9 cellular contexts compared by ENCODE assay signal in the genomic region with DNA sequence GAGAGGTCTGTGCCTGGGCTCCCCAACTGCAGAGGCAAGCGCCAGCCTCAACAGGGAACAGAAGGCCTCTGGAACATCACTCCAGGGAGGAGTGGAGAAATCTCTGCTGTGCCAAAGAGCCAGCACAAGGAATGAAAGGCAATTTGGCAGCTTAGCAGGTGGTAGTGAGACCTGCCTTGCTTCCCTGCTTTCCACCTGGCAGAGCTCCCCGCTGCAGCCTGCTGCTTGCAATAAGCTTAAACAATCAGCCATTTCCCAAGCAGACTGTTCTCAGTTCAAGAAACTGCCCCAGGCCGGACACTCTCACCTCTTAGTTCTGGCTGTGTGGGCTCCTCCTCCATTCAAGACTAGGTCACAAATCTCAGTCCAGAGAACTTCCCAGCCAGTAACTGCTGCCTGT.
"Had no signal": no experiment of that assay in that cellular context is flagged by ENCODE, and none has a peak within 500 bp of the region (broad histone marks: within the 10 kb centered on the region; RNA-seq: fewer than 3 reads in every experiment).

No MANE protein-coding gene starts in this region.

- ATAC-seq: activated CD4-positive, alpha-beta T cell treated with anti-CD3 and anti-CD28 coated beads for 36 hours; foreskin keratinocyte; left lobe of liver; right cardiac atrium had no signal

- DNase-seq: activated CD4-positive, alpha-beta memory T cell treated with anti-CD3 and anti-CD28 coated beads for 36 hours; activated CD4-positive, alpha-beta T cell treated with anti-CD3 and anti-CD28 coated beads for 36 hours; activated gamma-delta T cell treated with Interleukin-2 at 50 U/mL for 16 hours; activated T-cell treated with anti-CD3 and anti-CD28 coated beads for 4 hours; foreskin keratinocyte; nephron progenitor cell; right cardiac atrium; stimulated activated CD4-positive, alpha-beta T cell treated with anti-CD3 and anti-CD28 coated beads, Interleukin-2, amount 100 ng/mL, for 24 hours had no signal
